In the genomic region with DNA sequence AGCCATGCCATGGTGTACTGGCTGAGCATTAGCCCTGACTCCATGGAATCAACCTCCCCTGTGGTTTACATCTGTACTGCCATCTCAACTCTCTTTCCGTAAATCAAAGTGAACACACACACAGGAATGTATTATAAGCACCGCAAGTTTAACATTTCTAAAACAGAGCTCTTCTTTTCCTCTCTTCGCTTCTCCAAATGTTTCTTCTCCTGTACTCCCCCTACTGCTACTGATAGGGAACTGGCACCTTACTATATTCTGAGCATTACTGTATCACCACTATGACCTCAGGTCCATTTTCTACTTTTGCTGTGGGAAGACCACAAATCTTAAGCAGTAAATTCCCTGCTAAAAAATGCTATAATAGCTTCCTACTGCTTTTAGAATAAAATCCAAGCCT, we compare ENCODE assay signal across 1 cellular context.
TF ChIP-seq lines count a peak whose summit lies in the region.

No MANE protein-coding gene starts in this region.

TF ChIP-seq in WTC11, 78 proteins besides CTCF, POLR2A, EP300 and RAD21 (continued from another document):
- no peak for TF ChIP-seq TCF7 (CRISPR knock-in tag; IDR thresholded peaks at IDR 0.05; ENCODE audit: low read depth)
